ENCODE assay signal across 1 cellular context in the genomic region with DNA sequence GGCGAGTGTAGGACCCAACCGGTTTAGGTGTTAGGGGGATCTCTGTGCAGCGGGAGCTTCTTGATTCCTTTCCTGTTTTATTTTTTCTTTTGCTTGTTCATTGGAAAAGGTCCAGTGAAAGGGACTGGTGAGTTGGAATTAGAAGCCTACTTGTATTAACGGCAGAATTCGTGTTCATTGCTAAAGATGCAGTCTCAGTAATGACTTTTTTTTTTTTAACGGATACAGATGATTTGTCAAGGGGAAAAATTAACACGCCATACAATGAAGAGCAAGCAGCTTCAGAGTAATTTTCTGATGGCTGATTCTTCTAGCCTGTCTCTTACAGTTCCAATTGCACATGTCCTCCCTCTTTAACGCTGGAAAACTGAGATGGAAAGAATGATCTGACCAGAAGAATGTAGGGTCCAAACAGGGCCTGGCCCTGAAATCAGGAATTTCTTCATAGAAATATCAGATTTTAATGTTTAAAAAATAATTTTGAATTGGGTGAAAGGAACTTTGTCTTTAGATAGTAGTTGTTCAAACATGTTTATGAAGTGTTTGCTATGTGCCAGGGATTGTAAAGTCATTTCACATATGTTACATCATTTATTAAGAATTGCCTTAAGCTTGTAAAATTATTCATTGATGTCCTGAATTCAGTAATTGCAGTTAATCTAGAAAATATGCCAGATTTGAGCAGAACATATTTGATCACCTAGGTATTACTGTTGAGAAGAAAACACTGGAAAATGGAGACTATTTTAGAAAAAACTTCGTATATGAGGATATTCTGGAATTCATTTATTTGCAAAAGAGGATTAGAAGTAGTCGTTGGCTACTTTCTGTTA.
TF ChIP-seq lines count a peak whose summit lies in the region.

No MANE protein-coding gene starts in this region.

TF ChIP-seq in GM12878, 131 proteins besides CTCF, POLR2A, EP300 and RAD21:
- TF ChIP-seq, protein P1, sequence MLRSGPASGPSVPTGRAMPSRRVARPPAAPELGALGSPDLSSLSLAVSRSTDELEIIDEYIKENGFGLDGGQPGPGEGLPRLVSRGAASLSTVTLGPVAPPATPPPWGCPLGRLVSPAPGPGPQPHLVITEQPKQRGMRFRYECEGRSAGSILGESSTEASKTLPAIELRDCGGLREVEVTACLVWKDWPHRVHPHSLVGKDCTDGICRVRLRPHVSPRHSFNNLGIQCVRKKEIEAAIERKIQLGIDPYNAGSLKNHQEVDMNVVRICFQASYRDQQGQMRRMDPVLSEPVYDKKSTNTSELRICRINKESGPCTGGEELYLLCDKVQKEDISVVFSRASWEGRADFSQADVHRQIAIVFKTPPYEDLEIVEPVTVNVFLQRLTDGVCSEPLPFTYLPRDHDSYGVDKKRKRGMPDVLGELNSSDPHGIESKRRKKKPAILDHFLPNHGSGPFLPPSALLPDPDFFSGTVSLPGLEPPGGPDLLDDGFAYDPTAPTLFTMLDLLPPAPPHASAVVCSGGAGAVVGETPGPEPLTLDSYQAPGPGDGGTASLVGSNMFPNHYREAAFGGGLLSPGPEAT (IDR thresholded peaks at IDR 0.05; ENCODE audit: low read depth), result peak; percentile 9
- TF ChIP-seq ZNF384 (IDR thresholded peaks at IDR 0.05; ENCODE audit: borderline replicate concordance, low read depth, low read length) (peak; percentile 44; the same call in 1 of the 2 replicates), ZBED1 (IDR thresholded peaks at IDR 0.05; ENCODE audit: borderline replicate concordance) (no peak), JUNB (IDR thresholded peaks at IDR 0.05) (no peak), ATF2 (IDR thresholded peaks at IDR 0.05; ENCODE audit: low read length) (0 out of 2 replicates have a peak, but pooled peaks have one; percentile 31), RUNX3 (IDR thresholded peaks at IDR 0.05; ENCODE audit: low read length) (0 out of 2 replicates have a peak, but pooled peaks have one; percentile 3), MLLT1 (IDR thresholded peaks at IDR 0.05) (0 out of 2 replicates have a peak, but pooled peaks have one; percentile 70)
